ENCODE assay signal across 1 cellular context in the genomic region with DNA sequence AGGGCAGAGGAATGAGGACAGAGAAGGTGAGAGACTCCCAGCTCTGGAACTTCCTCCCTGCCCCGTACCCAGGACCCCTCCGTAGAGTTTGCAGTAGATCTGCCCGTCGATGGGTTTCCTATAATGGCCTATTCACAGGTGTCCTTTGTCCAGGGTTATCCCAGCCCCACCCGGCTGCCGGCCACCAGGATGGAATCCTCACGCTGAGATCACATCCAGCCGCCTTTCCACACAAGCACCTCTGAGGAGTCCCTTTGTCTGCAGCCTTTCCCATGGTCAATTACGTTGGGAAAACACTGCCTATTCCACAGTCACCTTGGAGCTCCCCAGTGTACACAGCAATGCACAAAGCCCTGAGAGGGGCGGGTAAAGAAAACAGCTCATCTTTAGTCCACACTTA.
TF ChIP-seq lines count a peak whose summit lies in the region.

No MANE protein-coding gene starts in this region.

TF ChIP-seq in GM12878, 131 proteins besides CTCF, POLR2A, EP300 and RAD21 (continued from another document):
- TF ChIP-seq PRDM15 (CRISPR knock-in tag; IDR thresholded peaks at IDR 0.05) (no peak), FOXK2 (IDR thresholded peaks at IDR 0.05) (no peak), SMARCA5 (IDR thresholded peaks at IDR 0.05) (no peak), BACH1 (IDR thresholded peaks at IDR 0.05; ENCODE audit: borderline replicate concordance) (no peak), KDM1A (IDR thresholded peaks at IDR 0.05; ENCODE audit: borderline replicate concordance) (no peak), ZNF384 (IDR thresholded peaks at IDR 0.05; ENCODE audit: borderline replicate concordance, low read depth, low read length) (no peak), DPF2 (IDR thresholded peaks at IDR 0.05) (no peak)
